In the genomic region with DNA sequence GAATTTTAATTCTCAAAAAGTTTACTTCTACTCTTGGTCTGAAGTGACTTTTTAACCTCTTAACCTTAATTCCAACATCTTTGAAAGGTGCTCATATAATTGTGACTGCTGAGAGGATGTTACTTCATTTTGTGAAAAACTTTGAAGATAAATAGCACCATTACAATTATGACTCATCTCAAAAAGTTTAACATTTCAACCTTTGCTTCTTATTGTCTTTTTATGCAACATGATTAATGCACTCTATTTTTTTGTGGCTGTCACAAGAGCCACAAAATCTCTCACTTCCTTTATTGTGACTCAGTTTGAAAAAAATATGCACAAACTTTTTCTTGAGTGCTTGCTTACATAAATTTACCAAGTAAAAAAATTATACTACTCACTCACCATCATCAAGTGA, we compare ENCODE assay signal across 29 cellular contexts.
A peak's percentile ranks its signal among the peaks of the same experiment; 100 is the strongest.
DNase-seq lines count a peak whose midpoint lies in the region; ATAC-seq and TF ChIP-seq lines count a peak whose summit lies in the region.
"Had no signal": no experiment of that assay in that cellular context is flagged by ENCODE, and none has a peak within 500 bp of the region (broad histone marks: within the 10 kb centered on the region; RNA-seq: fewer than 3 reads in every experiment).

No MANE protein-coding gene starts in this region.

- no peaks in the 10 kb centered on the region for H3K79me2 ChIP-seq in mammary epithelial cell (ENCODE audit: insufficient read depth, low read length)

- no peaks in the 10 kb centered on the region for H3K4me1 Mint-ChIP-seq in MCF 10A (ENCODE audit: insufficient read depth, unreplicated experiment)
- H3K4me1 Mint-ChIP-seq: T-helper 17 cell had no signal

- no peaks in the 10 kb centered on the region for H3K36me3 Mint-ChIP-seq in MCF 10A (ENCODE audit: insufficient read depth, unreplicated experiment)

- intact Hi-C loops in MCF 10A (cut with micrococcal nuclease), result loop anchor here (5.0 kb wide), 2 partner anchors 213 to 362 kb away; no protein-coding TSS in a partner anchor
- intact Hi-C loops in mammary epithelial cell (cut with micrococcal nuclease), result no loop called here

- ATAC-seq in GM21360 (IDR thresholded peaks at IDR 0.05; ENCODE audit: unreplicated experiment) (peak; percentile 72), HG02884 (IDR thresholded peaks at IDR 0.05; ENCODE audit: unreplicated experiment) (no peak), GM21390 (IDR thresholded peaks at IDR 0.05; ENCODE audit: unreplicated experiment) (no peak), HG03354 (IDR thresholded peaks at IDR 0.05; ENCODE audit: poor library complexity, severe bottlenecking, unreplicated experiment) (no peak)
- ATAC-seq: HepG2, Right ventricle myocardium inferior, SK-N-SH treated with all-trans-retinoic acid at 6 μM for 48 hours, T-helper 17 cell had no signal

- H3K36me3 ChIP-seq in mammary epithelial cell (ENCODE audit: insufficient read depth, low read length), result no peaks in the 10 kb centered on the region
- H3K36me3 ChIP-seq: BLaER1 treated with 17β-estradiol and CSF1 and Interleukin-3, amounts not matched to agents 10 nM and 100 nM; SJCRH30 had no signal

- CTCF ChIA-PET in MCF 10A (lab: Yijun Ruan, JAX), result interaction anchor here (1.5 kb wide), 1 partner anchor 44 kb away, joined by 3 read pairs; no protein-coding TSS in a partner anchor
- CTCF ChIA-PET in mammary epithelial cell (lab: Charles Lee; ENCODE audit: low non-redundant PET), result no interaction called here

- DNase-seq in MCF 10A (ENCODE audit: unreplicated experiment) (peak; percentile 3), mammary epithelial cell (no peak), M059J (ENCODE audit: low read depth) (peak; percentile 3), glomerular visceral epithelial cell (ENCODE audit: extremely low spot score) (no peak)
- DNase-seq: 8988T; CD4-positive, alpha-beta T cell; COR-L47; GM23248; H7; Karpas-422; MV-4-11; NCI-H1105 treated with DMSO at 0.1 percent for 48 hours; NCI-H146; NCI-H1930; NCI-H2107; NCI-H446; NCI-H524 treated with DMSO at 0.1 percent for 48 hours; NCI-H774; PC-9; SJCRH30; T-helper 17 cell had no signal

- TF ChIP-seq CTCF in MCF 10A (IDR thresholded peaks at IDR 0.05; ENCODE audit: unreplicated experiment) (no peak), mammary epithelial cell (conservative IDR thresholded peaks at IDR 0.05 in 1 of 2, IDR thresholded peaks at IDR 0.05 in 1 of 2; ENCODE audit: extremely low read depth in 1 of 2, insufficient read depth in 1 of 2, low read depth in 1 of 2, low read length in 2 of 2) (no peak)

- H3K9me3 ChIP-seq in mammary epithelial cell (replicated peaks; ENCODE audit: insufficient read depth, low read length), result no peaks in the 10 kb centered on the region
- H3K9me3 ChIP-seq: SJCRH30 had no signal

- no peak overlapping the region for H3K4me3 ChIP-seq in mammary epithelial cell (replicated peaks in 1 of 3; ENCODE audit: insufficient read depth in 1 of 3, low read depth in 2 of 3, low read length in 3 of 3)
- H3K4me3 ChIP-seq: BLaER1 treated with 17β-estradiol and CSF1 and Interleukin-3, amounts not matched to agents 10 nM and 100 nM; GM23248; PC-9; SJCRH30 had no signal

- dilution Hi-C loops in mammary epithelial cell (cut with HindIII; ENCODE audit: low sequenced_read_pairs), result no loop called here

- H3K9ac ChIP-seq in mammary epithelial cell (ENCODE audit: insufficient read depth, low read length), result no peak overlapping the region
- H3K9ac ChIP-seq: BLaER1 treated with 17β-estradiol and CSF1 and Interleukin-3, amounts not matched to agents 10 nM and 100 nM; GM23248 had no signal

- no peaks in the 10 kb centered on the region for H3K4me1 ChIP-seq in mammary epithelial cell (ENCODE audit: insufficient read depth, low read length)
- H3K4me1 ChIP-seq: SJCRH30 had no signal

- H2AFZ ChIP-seq in mammary epithelial cell (ENCODE audit: low read depth, low read length), result no peak overlapping the region
- H2AFZ ChIP-seq: GM23248, PC-9 had no signal

- BruUV-seq in MCF 10A (replicated peaks; lab: Mats Ljungman, UMichigan) (no TSS peak), mammary epithelial cell (replicated peaks; lab: Mats Ljungman, UMichigan) (no TSS peak)

- H3K27me3 ChIP-seq in mammary epithelial cell (ENCODE audit: insufficient read depth, low read length), result no peaks in the 10 kb centered on the region
- H3K27me3 ChIP-seq: BLaER1 treated with 17β-estradiol and CSF1 and Interleukin-3, amounts not matched to agents 10 nM and 100 nM; SJCRH30 had no signal

- H3K4me2 ChIP-seq in mammary epithelial cell (ENCODE audit: insufficient read depth, low read depth, low read length), result no peak overlapping the region
- H3K4me2 ChIP-seq: PC-9 had no signal

- no peaks in the 10 kb centered on the region for H3K9me3 Mint-ChIP-seq in MCF 10A (ENCODE audit: unreplicated experiment)

- in situ Hi-C loops in mammary epithelial cell (cut with MboI; ENCODE audit: low sequenced_read_pairs in 2 of 2), result no loop called here

- peaks cover 54% of the 10 kb centered on the region for H3K27me3 Mint-ChIP-seq in MCF 10A (ENCODE audit: insufficient read depth, unreplicated experiment)
- H3K27me3 Mint-ChIP-seq: CD4-positive, alpha-beta T cell; T-helper 17 cell had no signal

- no peaks in the 10 kb centered on the region for H4K20me1 ChIP-seq in mammary epithelial cell (ENCODE audit: insufficient read depth, low read length)
- H4K20me1 ChIP-seq: BLaER1 treated with 17β-estradiol and CSF1 and Interleukin-3, amounts not matched to agents 10 nM and 100 nM had no signal

- POLR2A ChIA-PET in MCF 10A (lab: Yijun Ruan, JAX), result no interaction called here

- H3K27ac Mint-ChIP-seq in MCF 10A (ENCODE audit: low read depth, unreplicated experiment), result no peak overlapping the region
- H3K27ac Mint-ChIP-seq: CD4-positive, alpha-beta T cell; T-helper 17 cell had no signal

- no peak overlapping the region for H3K4me3 Mint-ChIP-seq in MCF 10A (ENCODE audit: unreplicated experiment)
- H3K4me3 Mint-ChIP-seq: CD4-positive, alpha-beta T cell; T-helper 17 cell had no signal

- H3K27ac ChIP-seq in mammary epithelial cell (ENCODE audit: insufficient read depth, low read depth, low read length), result no peak overlapping the region
- H3K27ac ChIP-seq: GM23248, PC-9, SJCRH30 had no signal

Comparison
In these comparisons a context has a peak if more than half of its experiments do, and no peak if none do; other contexts are left out.
1. DNase-seq: peak in MCF 10A (single experiment) and M059J (single experiment); none in mammary epithelial cell (single experiment) and glomerular visceral epithelial cell (single experiment).